In the genomic region with DNA sequence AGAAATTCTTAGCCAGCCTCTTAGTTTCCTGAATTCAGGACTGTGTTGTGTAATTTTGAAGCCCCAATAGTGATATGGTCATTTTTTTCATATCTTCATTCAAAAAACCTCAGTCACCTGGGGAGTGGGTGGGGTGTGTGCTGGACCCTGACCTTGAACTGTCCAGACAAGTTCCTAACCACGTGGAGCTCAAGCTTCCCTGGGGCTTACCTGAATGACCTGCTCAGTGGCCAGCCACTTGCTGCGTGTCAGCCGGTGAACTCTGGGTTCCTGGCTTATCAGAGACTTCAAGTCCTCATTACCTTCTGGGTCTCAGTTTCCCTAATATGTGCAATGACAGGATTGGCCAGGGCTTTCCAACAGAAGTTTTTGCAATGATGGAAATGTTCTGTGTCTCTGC, we compare ENCODE assay signal across 28 cellular contexts.
"Had no signal": no experiment of that assay in that cellular context is flagged by ENCODE, and none has a peak within 500 bp of the region (broad histone marks: within the 10 kb centered on the region; RNA-seq: fewer than 3 reads in every experiment).

No MANE protein-coding gene starts in this region.

- H3K79me2 ChIP-seq: parathyroid adenoma had no signal

- H3K27me3 Mint-ChIP-seq: dendritic cell treated with granulocyte-macrophage colony-stimulating factor and Interleukin-4, amounts not matched to agents 40 ng/mL and 50 ng/mL, for 4 days; progenitor cell of endocrine pancreas; stimulated activated memory B cell treated with anti-CD40 and anti-IgM and Interleukin-4, amounts not matched to agents 10 μg/mL and 1 μg/mL and 100 μg/mL, for 72 hours had no signal

- H3K27ac Mint-ChIP-seq: dendritic cell treated with granulocyte-macrophage colony-stimulating factor and Interleukin-4, amounts not matched to agents 40 ng/mL and 50 ng/mL, for 4 days; natural killer cell; progenitor cell of endocrine pancreas; stimulated activated memory B cell treated with anti-CD40 and anti-IgM and Interleukin-4, amounts not matched to agents 10 μg/mL and 1 μg/mL and 100 μg/mL, for 72 hours had no signal

- H3K4me2 ChIP-seq: hepatocyte had no signal

- H3K27ac ChIP-seq: epithelial cell of prostate, gastrocnemius medialis, heart left ventricle, hepatocyte, lower lobe of right lung, neutrophil, parathyroid adenoma, right atrium auricular region, sigmoid colon, spleen, testis, tibial artery, upper lobe of left lung had no signal

- DNase-seq: effector CD8-positive, alpha-beta T cell; endodermal cell; gastrocnemius medialis; heart left ventricle; left cardiac atrium; left ventricle myocardium inferior; lower lobe of right lung; natural killer cell; sigmoid colon; spleen; stimulated activated CD4-positive, alpha-beta T cell treated with anti-CD3 and anti-CD28 coated beads, Interleukin-4, amount 100 ng/mL, for 4 hours; stimulated activated naive CD8-positive, alpha-beta T cell treated with anti-CD3 and anti-CD28 coated beads, Interleukin-15, Interleukin-2, amounts not matched to agents 100 U/mL and 50 U/mL, for 24 hours; substantia nigra; testis; tibial artery; upper lobe of left lung had no signal

- H2AFZ ChIP-seq: hepatocyte, parathyroid adenoma had no signal

- H3K4me3 Mint-ChIP-seq: dendritic cell treated with granulocyte-macrophage colony-stimulating factor and Interleukin-4, amounts not matched to agents 40 ng/mL and 50 ng/mL, for 4 days; natural killer cell; stimulated activated memory B cell treated with anti-CD40 and anti-IgM and Interleukin-4, amounts not matched to agents 10 μg/mL and 1 μg/mL and 100 μg/mL, for 72 hours had no signal

- H3K36me3 ChIP-seq: gastrocnemius medialis, heart left ventricle, lower lobe of right lung, neutrophil, right atrium auricular region, sigmoid colon, upper lobe of left lung had no signal

- H3K4me3 ChIP-seq: gastrocnemius medialis, heart left ventricle, hepatocyte, left ventricle myocardium inferior, lower lobe of right lung, right atrium auricular region, sigmoid colon, spleen, testis, tibial artery, upper lobe of left lung had no signal

- H3K27me3 ChIP-seq: gastrocnemius medialis, heart left ventricle, hepatocyte, neutrophil, right atrium auricular region, sigmoid colon, spleen, testis, tibial artery, upper lobe of left lung had no signal

- H3K4me1 ChIP-seq: lower lobe of right lung, parathyroid adenoma, sigmoid colon, spleen, testis, tibial artery, upper lobe of left lung had no signal

- FAIRE-seq: colon, islet of Langerhans, urothelium cell line had no signal

- H3K9me3 ChIP-seq: testis had no signal

- H3K9ac ChIP-seq: parathyroid adenoma had no signal

- ATAC-seq: esophagus mucosa; gastrocnemius medialis; left cardiac atrium; lower lobe of right lung; natural killer cell; stimulated activated memory B cell treated with anti-CD40 and anti-IgM and Interleukin-4, amounts not matched to agents 10 μg/mL and 1 μg/mL and 100 μg/mL, for 72 hours; stimulated activated naive CD8-positive, alpha-beta T cell treated with anti-CD3 and anti-CD28 coated beads, Interleukin-15, Interleukin-2, amounts not matched to agents 100 U/mL and 50 U/mL, for 24 hours had no signal
